Comparison of ENCODE assay signal across 21 cellular contexts in genomic region chr2:150853258-150853657, GRCh38.
"Had no signal": no experiment of that assay in that cellular context is flagged by ENCODE, and none has a peak within 500 bp of the region (broad histone marks: within the 10 kb centered on the region; RNA-seq: fewer than 3 reads in every experiment).

No MANE protein-coding gene starts in this region.

- H3K27ac ChIP-seq: colonic mucosa, foreskin keratinocyte, heart right ventricle, parathyroid adenoma, psoas muscle, right lobe of liver, testis had no signal

- H3K27me3 ChIP-seq: colonic mucosa, foreskin keratinocyte, heart right ventricle, right lobe of liver, testis, tibial nerve had no signal

- H3K9ac ChIP-seq: parathyroid adenoma had no signal

- H3K4me3 Mint-ChIP-seq: endodermal cell; natural killer cell treated with Interleukin-12 subunit alpha and Interleukin-12 subunit beta and Interleukin-15 and Interleukin-18, amount 100 ng/mL, for 72 hours; stimulated activated naive B cell treated with anti-CD40 and anti-IgM and Interleukin-4, amounts not matched to agents 10 μg/mL and 1 μg/mL and 100 μg/mL, for 72 hours; stimulated activated naive CD8-positive, alpha-beta T cell treated with anti-CD3 and anti-CD28 coated beads, Interleukin-15, amount 100 ng/mL, for 72 hours had no signal

- H3K27ac Mint-ChIP-seq: endodermal cell; natural killer cell treated with Interleukin-12 subunit alpha and Interleukin-12 subunit beta and Interleukin-15 and Interleukin-18, amount 100 ng/mL, for 72 hours; stimulated activated naive B cell treated with anti-CD40 and anti-IgM and Interleukin-4, amounts not matched to agents 10 μg/mL and 1 μg/mL and 100 μg/mL, for 72 hours; stimulated activated naive CD8-positive, alpha-beta T cell treated with anti-CD3 and anti-CD28 coated beads, Interleukin-15, amount 100 ng/mL, for 72 hours had no signal

- H2AFZ ChIP-seq: parathyroid adenoma had no signal

- H3K9me3 Mint-ChIP-seq: stimulated activated naive CD8-positive, alpha-beta T cell treated with anti-CD3 and anti-CD28 coated beads, Interleukin-15, amount 100 ng/mL, for 72 hours had no signal

- ATAC-seq: foreskin keratinocyte; heart right ventricle; left lobe of liver; psoas muscle; right lobe of liver; stimulated activated naive B cell treated with anti-CD40 and anti-IgM and Interleukin-4, amounts not matched to agents 10 μg/mL and 1 μg/mL and 100 μg/mL, for 72 hours; stimulated activated naive CD8-positive, alpha-beta T cell treated with anti-CD3 and anti-CD28 coated beads, Interleukin-15, amount 100 ng/mL, for 72 hours had no signal

- H3K4me1 Mint-ChIP-seq: stimulated activated naive B cell treated with anti-CD40 and anti-IgM and Interleukin-4, amounts not matched to agents 10 μg/mL and 1 μg/mL and 100 μg/mL, for 72 hours; stimulated activated naive CD8-positive, alpha-beta T cell treated with anti-CD3 and anti-CD28 coated beads, Interleukin-15, amount 100 ng/mL, for 72 hours had no signal

- DNase-seq: colonic mucosa; dermis blood vessel endothelial cell; effector CD4-positive, alpha-beta T cell; endodermal cell; erythroblast; foreskin keratinocyte; heart right ventricle; islet precursor cell; mammary epithelial cell; psoas muscle; retina; right lobe of liver; stimulated activated CD4-positive, alpha-beta T cell treated with anti-CD3 and anti-CD28 coated beads, Interleukin-2, amount 100 ng/mL, for 24 hours; stimulated activated CD4-positive, alpha-beta T cell treated with anti-CD3 and anti-CD28 coated beads, Interleukin-4, amount 100 ng/mL, for 4 hours; stimulated activated naive B cell treated with anti-CD40 and anti-IgM and Interleukin-4, amounts not matched to agents 10 μg/mL and 1 μg/mL and 100 μg/mL, for 72 hours; stimulated activated naive CD8-positive, alpha-beta T cell treated with anti-CD3 and anti-CD28 coated beads, Interleukin-15, amount 100 ng/mL, for 72 hours; testis had no signal

- H3K4me3 ChIP-seq: colonic mucosa, heart right ventricle, psoas muscle, right lobe of liver, testis, tibial nerve had no signal

- H3K9me3 ChIP-seq: colonic mucosa, psoas muscle, right lobe of liver, testis had no signal

- H3K4me1 ChIP-seq: colonic mucosa, foreskin keratinocyte, heart right ventricle, parathyroid adenoma, psoas muscle, right lobe of liver, testis had no signal

- H3K36me3 ChIP-seq: colonic mucosa, heart right ventricle, right lobe of liver, tibial nerve had no signal

- H3K36me3 Mint-ChIP-seq: natural killer cell treated with Interleukin-12 subunit alpha and Interleukin-12 subunit beta and Interleukin-15 and Interleukin-18, amount 100 ng/mL, for 72 hours; stimulated activated naive B cell treated with anti-CD40 and anti-IgM and Interleukin-4, amounts not matched to agents 10 μg/mL and 1 μg/mL and 100 μg/mL, for 72 hours had no signal

- H3K27me3 Mint-ChIP-seq: natural killer cell treated with Interleukin-12 subunit alpha and Interleukin-12 subunit beta and Interleukin-15 and Interleukin-18, amount 100 ng/mL, for 72 hours; stimulated activated naive B cell treated with anti-CD40 and anti-IgM and Interleukin-4, amounts not matched to agents 10 μg/mL and 1 μg/mL and 100 μg/mL, for 72 hours; stimulated activated naive CD8-positive, alpha-beta T cell treated with anti-CD3 and anti-CD28 coated beads, Interleukin-15, amount 100 ng/mL, for 72 hours had no signal
